In the genomic region with DNA sequence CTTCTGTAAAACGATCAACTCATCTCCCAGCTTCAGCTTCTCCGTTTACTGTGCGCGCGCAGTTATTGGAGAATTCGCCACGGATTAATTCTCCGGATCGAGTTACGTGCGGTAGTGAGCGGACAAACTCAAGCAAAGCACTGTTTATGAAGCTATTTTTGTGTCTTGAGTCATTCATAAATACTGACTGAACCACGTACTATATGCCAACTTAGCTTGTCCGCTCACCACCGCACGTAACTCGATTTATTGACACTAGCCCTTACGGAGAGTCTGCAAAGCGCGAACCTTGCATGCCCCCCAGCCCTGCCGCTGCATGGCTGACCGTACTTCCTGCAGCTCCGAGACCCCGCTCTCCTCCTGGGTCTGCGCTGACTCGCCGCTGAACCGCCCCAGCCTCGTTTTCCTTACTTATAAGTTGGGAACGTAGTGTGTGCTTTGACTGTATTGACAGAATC, we compare ENCODE assay signal across 8 cellular contexts. TPM values are rescaled to one million over a fixed set of nuclear protein-coding genes. Genes with fewer than 3 reads are reported as not detected.
A peak's percentile ranks its signal among the peaks of the same experiment; 100 is the strongest.
DNase-seq lines count a peak whose midpoint lies in the region; ATAC-seq, FAIRE-seq and TF ChIP-seq lines count a peak whose summit lies in the region.

No MANE protein-coding gene starts in this region.

- no peak for TF ChIP-seq RAD21 in HepG2 (CRISPR knock-in tag; IDR thresholded peaks at IDR 0.05)

- POLR2A ChIA-PET in HepG2 (lab: Yijun Ruan, JAX) = interaction anchor here (1.1 to 3.3 kb wide), 7 partner anchors 18 to 159 kb away, joined by 3 to 31 read pairs (median 10); partner anchors contain the start of genes FMO5 and PRKAB2

- TF ChIP-seq EP300 in HepG2 (IDR thresholded peaks at IDR 0.05; ENCODE audit: low read depth in 2 of 2, low read length in 2 of 2) (no peak; a peak in 1 of 4 replicates), HepG2 (CRISPR knock-in tag; IDR thresholded peaks at IDR 0.05; ENCODE audit: borderline replicate concordance) (no peak)

- H3K4me1 ChIP-seq in HepG2 (ENCODE audit: insufficient read depth, low read length) = peaks cover 80% of the 10 kb centered on the region

- H3K9ac ChIP-seq in HepG2 (ENCODE audit: insufficient read depth, low read depth, low read length) = peak overlapping the region; percentile 92

- H3K4me2 ChIP-seq in HepG2 (ENCODE audit: low read depth, low read length) = peak overlapping the region; percentile 88

- peaks cover 17% of the 10 kb centered on the region for H4K20me1 ChIP-seq in HepG2 (ENCODE audit: insufficient read depth, low read length)

- H3K9me3 ChIP-seq in HepG2 (ENCODE audit: low read length) = no peaks in the 10 kb centered on the region

- H3K4me3 ChIP-seq in choroid plexus epithelial cell (ENCODE audit: low read depth, low read length) (peak overlapping the region; percentile 88), HepG2 (replicated peaks in 1 of 3; ENCODE audit: insufficient read depth in 1 of 3, low read depth in 2 of 3, low read length in 3 of 3) (peak overlapping the region; percentile 77 to 97 (median 89))

- peaks cover 62% of the 10 kb centered on the region for H3K79me2 ChIP-seq in HepG2 (ENCODE audit: insufficient read depth, low read length)

- BruUV-seq in HepG2 (replicated peaks; lab: Mats Ljungman, UMichigan) = no TSS peak

- CTCF ChIA-PET in HepG2 (lab: Yijun Ruan, JAX; ENCODE audit: low intra/inter-chr PET ratio, low total read pairs) = interaction anchor here (0.8 to 4.3 kb wide), 7 partner anchors 18 to 76 kb away, joined by 3 to 141 read pairs (median 4); partner anchors contain the start of genes FMO5 and PRKAB2

- in situ Hi-C loops in HepG2 (cut with HindIII; ENCODE audit: extremely low pct_ligation_motif_present, low pct_unique_long_range_greater_than_20kb) = loop anchor here (5.0 kb wide), 1 partner anchor 71 kb away; the partner anchor contains the start of gene PRKAB2

- no peak for TF ChIP-seq CTCF in choroid plexus epithelial cell (conservative IDR thresholded peaks at IDR 0.05; ENCODE audit: low read depth, low read length)
- no peak for TF ChIP-seq CTCF in HepG2 (CRISPR knock-in tag; IDR thresholded peaks at IDR 0.05)

- no peak for TF ChIP-seq POLR2A in HepG2 (IDR thresholded peaks at IDR 0.05; ENCODE audit: insufficient read depth in 1 of 2, low read depth in 2 of 2, low read length in 2 of 2)

- no peak overlapping the region for H2AFZ ChIP-seq in HepG2 (ENCODE audit: low read length)

- ATAC-seq in GM18861 (IDR thresholded peaks at IDR 0.05; ENCODE audit: unreplicated experiment) (peak; percentile 4), HG03159 (IDR thresholded peaks at IDR 0.05; ENCODE audit: unreplicated experiment) (peak; percentile 17), HepG2 (peak; percentile 37)

- 1% methylated on average over 10 of the region's 30 CpGs for WGBS in HepG2 (ENCODE audit: low lambda C conversion rate)

- FAIRE-seq in HepG2 (lab: Jason Lieb, UNC) = no peak

- no peaks in the 10 kb centered on the region for H3K36me3 ChIP-seq in HepG2 (replicated peaks in 1 of 2; ENCODE audit: control insufficient read depth in 1 of 2, insufficient read depth in 2 of 2, low read length in 2 of 2)

- H3K27ac ChIP-seq in HepG2 (ENCODE audit: extremely low read length, insufficient read depth, low read length) = peak overlapping the region; percentile 93

- intact Hi-C loops in HepG2 (cut with micrococcal nuclease; ENCODE audit: unreplicated experiment) = no loop called here

- H3K27me3 ChIP-seq in HepG2 (ENCODE audit: control insufficient read depth in 1 of 2, insufficient read depth in 2 of 2, low read length in 2 of 2) = no peaks in the 10 kb centered on the region; a peak in 1 of 5 replicates

- DNase-seq in AML-193 (lab: John Stamatoyannopoulos, UW) = peak; percentile 17 to 28
- DNase-seq in choroid plexus epithelial cell (ENCODE audit: low read depth) = no peak
- DNase-seq in HepG2 (ENCODE audit: low spot score) = peak; percentile 24
- DNase-seq in stimulated activated naive CD4-positive, alpha-beta T cell treated with Interleukin-2 at 50 U/mL for 16 hours (lab: John Stamatoyannopoulos, UW) = peak; percentile 27
- no peak for DNase-seq in NCI-H2029 (lab: John Stamatoyannopoulos, UW)

TF ChIP-seq in HepG2, 621 proteins besides CTCF, POLR2A, EP300 and RAD21 (continues in another document):
- TF ChIP-seq ZNF558 (CRISPR knock-in tag; IDR thresholded peaks at IDR 0.05; ENCODE audit: borderline replicate concordance) = 0 out of 2 replicates have a peak, but pooled peaks have one; percentile 33

RNA-seq across cellular contexts. Expression of gene CHD1L, which starts 0.8 kb away (rescaled TPM):
- 15.4 TPM for polyA plus RNA-seq in PFSK-1 (2012; ENCODE audit: insufficient read length, low read depth)
- total RNA-seq in HepG2 (2016; rRNA removed; fragmentation: Illumina TruSeq; extraction: Trizol) = 111 and 123 TPM in 2 replicates
- 70.0 and 76.6 TPM in 2 replicates for total RNA-seq in HepG2 (2016; cell fraction: cytosol; rRNA removed; fragmentation: Illumina TruSeq; extraction: Trizol; ENCODE audit: low read depth)
- 108 and 120 TPM in 2 replicates for total RNA-seq in HepG2 (2016; cell fraction: insoluble cytoplasmic fraction; rRNA removed; fragmentation: Illumina TruSeq; extraction: Trizol)
- total RNA-seq in HepG2 (2016; cell fraction: membrane; rRNA removed; fragmentation: Illumina TruSeq; extraction: Trizol) = 74.5 and 80.2 TPM in 2 replicates
- total RNA-seq in HepG2 (2016; cell fraction: nucleus; rRNA removed; fragmentation: Illumina TruSeq; extraction: Trizol) = 92.1 and 105 TPM in 2 replicates
- 63.3 and 74.3 TPM in 2 replicates for polyA plus RNA-seq in HepG2 (2011; rRNA removed)
- polyA plus RNA-seq in HepG2 (2011; cell fraction: cytosol; rRNA removed) = 34.0 and 48.4 TPM in 2 replicates
- polyA plus RNA-seq in HepG2 (2011; cell fraction: nucleus; rRNA removed) = 72.3 and 87.3 TPM in 2 replicates
- polyA plus RNA-seq in HepG2 (2012) = 53.4 and 77.3 TPM in 2 replicates
- 18.7 and 22.7 TPM in 2 replicates for polyA plus RNA-seq in HepG2 (2016; cell fraction: cytosol; fragmentation: Illumina TruSeq; extraction: Trizol; ENCODE audit: low read depth)
- 97.8 and 98.0 TPM in 2 replicates for polyA plus RNA-seq in HepG2 (2016; cell fraction: insoluble cytoplasmic fraction; fragmentation: Illumina TruSeq; extraction: Trizol; ENCODE audit: low read depth)
- polyA plus RNA-seq in HepG2 (2016; cell fraction: membrane; fragmentation: Illumina TruSeq; extraction: Trizol; ENCODE audit: low read depth) = 37.9 and 38.5 TPM in 2 replicates
- 151 TPM in 2 replicates for polyA plus RNA-seq in HepG2 (2016; cell fraction: nucleus; fragmentation: Illumina TruSeq; extraction: Trizol; ENCODE audit: insufficient read depth, low read depth)
- polyA minus RNA-seq in HepG2 (2011; rRNA and poly(A)+ RNA removed; ENCODE audit: low replicate concordance) = 21.2 and 30.6 TPM in 2 replicates
- polyA minus RNA-seq in HepG2 (2011; cell fraction: cytosol; rRNA and poly(A)+ RNA removed) = 40.8 and 41.2 TPM in 2 replicates
- 103 and 116 TPM in 2 replicates for polyA minus RNA-seq in HepG2 (2011; cell fraction: nucleus; rRNA and poly(A)+ RNA removed)

RNA-seq across cellular contexts. Expression of gene FMO5, which starts 18.1 kb away (rescaled TPM):
- 0.20 TPM for polyA plus RNA-seq in PFSK-1 (2012; ENCODE audit: insufficient read length, low read depth)
- 48.2 and 59.5 TPM in 2 replicates for total RNA-seq in HepG2 (2016; rRNA removed; fragmentation: Illumina TruSeq; extraction: Trizol)
- total RNA-seq in HepG2 (2016; cell fraction: cytosol; rRNA removed; fragmentation: Illumina TruSeq; extraction: Trizol; ENCODE audit: low read depth) = 6.8 and 6.9 TPM in 2 replicates
- total RNA-seq in HepG2 (2016; cell fraction: insoluble cytoplasmic fraction; rRNA removed; fragmentation: Illumina TruSeq; extraction: Trizol) = 49.0 and 63.7 TPM in 2 replicates
- 11.1 and 12.7 TPM in 2 replicates for total RNA-seq in HepG2 (2016; cell fraction: membrane; rRNA removed; fragmentation: Illumina TruSeq; extraction: Trizol)
- total RNA-seq in HepG2 (2016; cell fraction: nucleus; rRNA removed; fragmentation: Illumina TruSeq; extraction: Trizol) = 47.7 and 49.9 TPM in 2 replicates
- polyA plus RNA-seq in HepG2 (2011; rRNA removed) = 149 and 155 TPM in 2 replicates
- polyA plus RNA-seq in HepG2 (2011; cell fraction: cytosol; rRNA removed) = 56.2 and 104 TPM in 2 replicates
- 198 and 259 TPM in 2 replicates for polyA plus RNA-seq in HepG2 (2011; cell fraction: nucleus; rRNA removed)
- polyA plus RNA-seq in HepG2 (2012) = 240 and 305 TPM in 2 replicates
- 1.7 and 1.8 TPM in 2 replicates for polyA plus RNA-seq in HepG2 (2016; cell fraction: cytosol; fragmentation: Illumina TruSeq; extraction: Trizol; ENCODE audit: low read depth)
- polyA plus RNA-seq in HepG2 (2016; cell fraction: insoluble cytoplasmic fraction; fragmentation: Illumina TruSeq; extraction: Trizol; ENCODE audit: low read depth) = 40.5 and 43.0 TPM in 2 replicates
- 4.7 TPM in 2 replicates for polyA plus RNA-seq in HepG2 (2016; cell fraction: membrane; fragmentation: Illumina TruSeq; extraction: Trizol; ENCODE audit: low read depth)
- polyA plus RNA-seq in HepG2 (2016; cell fraction: nucleus; fragmentation: Illumina TruSeq; extraction: Trizol; ENCODE audit: insufficient read depth, low read depth) = 48.3 and 48.5 TPM in 2 replicates
- polyA minus RNA-seq in HepG2 (2011; rRNA and poly(A)+ RNA removed; ENCODE audit: low replicate concordance) = 82.4 TPM in 1 of 2 replicates, not detected in the other
- 87.4 and 116 TPM in 2 replicates for polyA minus RNA-seq in HepG2 (2011; cell fraction: cytosol; rRNA and poly(A)+ RNA removed)
- 369 and 460 TPM in 2 replicates for polyA minus RNA-seq in HepG2 (2011; cell fraction: nucleus; rRNA and poly(A)+ RNA removed)

Comparison
In these comparisons a context has a peak if more than half of its experiments do, and no peak if none do; other contexts are left out.
1. DNase-seq: peak in AML-193 (2 of 2), HepG2 (single experiment) and stimulated activated naive CD4-positive, alpha-beta T cell treated with Interleukin-2 at 50 U/mL for 16 hours (single experiment); none in choroid plexus epithelial cell (single experiment) and NCI-H2029 (single experiment).
2. Peak in every context shown above with its lines, with median percentiles within 50 percentile points of each other: ATAC-seq.